Comparison of ENCODE assay signal across 14 cellular contexts in the genomic region with DNA sequence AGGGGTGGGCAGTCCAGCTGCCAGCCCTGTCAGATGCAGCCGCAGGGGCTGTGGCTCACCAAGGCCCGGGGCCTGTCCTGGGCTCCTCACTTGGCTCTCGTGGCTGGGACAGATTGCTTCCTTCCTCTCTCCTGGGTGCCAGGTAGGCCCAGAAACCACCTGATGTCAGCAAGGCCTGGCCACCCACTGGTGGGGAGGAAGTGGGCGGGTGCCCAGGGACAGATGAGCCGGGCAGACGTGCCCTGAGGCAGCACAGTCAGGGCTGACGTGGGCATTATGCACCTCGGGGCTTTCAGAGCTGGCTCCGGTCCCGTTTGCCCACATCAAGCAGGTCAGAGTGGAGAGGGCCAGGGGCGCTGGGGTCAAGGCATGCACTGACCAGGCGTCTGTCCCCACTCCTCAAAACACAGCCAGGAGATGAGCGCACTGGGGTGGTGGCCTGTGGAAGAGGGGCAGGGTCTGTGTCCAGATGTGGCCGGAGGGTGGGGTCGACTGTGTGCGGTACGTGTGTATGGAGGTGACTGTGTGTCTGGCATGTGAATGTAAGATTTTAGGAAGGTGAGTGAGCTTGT.
DNase-seq lines count a peak whose midpoint lies in the region; ATAC-seq and TF ChIP-seq lines count a peak whose summit lies in the region.
"Had no signal": no experiment of that assay in that cellular context is flagged by ENCODE, and none has a peak within 500 bp of the region (broad histone marks: within the 10 kb centered on the region; RNA-seq: fewer than 3 reads in every experiment).

No MANE protein-coding gene starts in this region.

- H4K20me1 ChIP-seq in SK-N-SH (ENCODE audit: insufficient read depth) = no peaks in the 10 kb centered on the region
- H4K20me1 ChIP-seq in mammary epithelial cell (ENCODE audit: insufficient read depth, low read length) = no peaks in the 10 kb centered on the region

- intact Hi-C loops in mammary epithelial cell (cut with micrococcal nuclease) = no loop called here
- intact Hi-C loops in gastrocnemius medialis (cut with DNase I; ENCODE audit: low total_unique reads) = loop anchor here (5.0 kb wide), 1 partner anchor 85 kb away; no protein-coding TSS in a partner anchor

- no peaks in the 10 kb centered on the region for H3K27me3 ChIP-seq in SK-N-SH (ENCODE audit: insufficient read depth)
- no peaks in the 10 kb centered on the region for H3K27me3 ChIP-seq in mammary epithelial cell (ENCODE audit: insufficient read depth, low read length)
- no peaks in the 10 kb centered on the region for H3K27me3 ChIP-seq in gastrocnemius medialis
- H3K27me3 ChIP-seq: gastroesophageal sphincter had no signal

- CTCF ChIA-PET in SK-N-SH (lab: Yijun Ruan, JAX) = interaction anchor here (1.2 to 2.1 kb wide), 2 partner anchors 83 to 198 kb away, joined by 3 to 6 read pairs; no protein-coding TSS in a partner anchor
- CTCF ChIA-PET in mammary epithelial cell (lab: Charles Lee; ENCODE audit: low non-redundant PET) = no interaction called here

- TF ChIP-seq POLR2A in gastrocnemius medialis (IDR thresholded peaks at IDR 0.05) = peak; percentile 10 to 12

- DNase-seq in SK-N-SH (peak; percentile 39), NCI-H69 (lab: John Stamatoyannopoulos, UW) (peak; percentile 71), mammary epithelial cell (peak; percentile 76), gastrocnemius medialis (peak in 1 of 2 donors; percentile 65), NCI-H510A (lab: John Stamatoyannopoulos, UW) (no peak)
- DNase-seq: activated naive CD8-positive, alpha-beta T cell treated with anti-CD3 and anti-CD28 coated beads, Interleukin-2, amount 50 U/mL, for 24 hours; activated T-cell treated with anti-CD3 and anti-CD28 coated beads for 4 hours; MV-4-11; stimulated activated CD4-positive, alpha-beta T cell treated with anti-CD3 and anti-CD28 coated beads, Interleukin-12 subunit alpha, Interleukin-12 subunit beta, amount 100 ng/mL, for 4 hours; T-cell had no signal

- H2AFZ ChIP-seq in SK-N-SH (ENCODE audit: low read depth) = no peak overlapping the region
- peak overlapping the region; percentile 50 for H2AFZ ChIP-seq in mammary epithelial cell (ENCODE audit: low read depth, low read length)

- H3K79me2 ChIP-seq in SK-N-SH (ENCODE audit: insufficient read depth) (no peaks in the 10 kb centered on the region), mammary epithelial cell (ENCODE audit: insufficient read depth, low read length) (no peaks in the 10 kb centered on the region)

- 82% methylated on average over 13 of the region's 17 CpGs for WGBS in SK-N-SH (ENCODE audit: low lambda C conversion rate)
- 49% methylated on average over 11 of the region's 17 CpGs for WGBS in mammary epithelial cell (ENCODE audit: low coverage, missing lambda C conversion rate)

- no peak for TF ChIP-seq CTCF in SK-N-SH (IDR thresholded peaks at IDR 0.05)
- TF ChIP-seq CTCF in mammary epithelial cell (conservative IDR thresholded peaks at IDR 0.05 in 1 of 2, IDR thresholded peaks at IDR 0.05 in 1 of 2; ENCODE audit: extremely low read depth in 1 of 2, insufficient read depth in 1 of 2, low read depth in 1 of 2, low read length in 2 of 2) = no peak
- no peak for TF ChIP-seq CTCF in gastrocnemius medialis (IDR thresholded peaks at IDR 0.05 in 4 of 5, conservative IDR thresholded peaks at IDR 0.05 in 1 of 5)

- H3K9ac ChIP-seq in SK-N-SH (no peak overlapping the region), mammary epithelial cell (ENCODE audit: insufficient read depth, low read length) (no peak overlapping the region)

- H3K36me3 ChIP-seq in SK-N-SH (replicated peaks in 1 of 2; ENCODE audit: control insufficient read depth in 1 of 2, insufficient read depth in 2 of 2, low read length in 1 of 2) = no peaks in the 10 kb centered on the region
- no peaks in the 10 kb centered on the region for H3K36me3 ChIP-seq in mammary epithelial cell (ENCODE audit: insufficient read depth, low read length)
- H3K36me3 ChIP-seq in gastrocnemius medialis = no peaks in the 10 kb centered on the region
- H3K36me3 ChIP-seq: gastroesophageal sphincter had no signal

- no peaks in the 10 kb centered on the region for H3K9me2 ChIP-seq in SK-N-SH

- no peak for ATAC-seq in SK-N-SH treated with all-trans-retinoic acid at 6 μM for 48 hours
- no peak for ATAC-seq in gastrocnemius medialis
- no peak for ATAC-seq in HG03039 (IDR thresholded peaks at IDR 0.05; ENCODE audit: unreplicated experiment)
- ATAC-seq in HG02759 (IDR thresholded peaks at IDR 0.05; ENCODE audit: unreplicated experiment) = no peak
- ATAC-seq: activated naive CD8-positive, alpha-beta T cell treated with anti-CD3 and anti-CD28 coated beads, Interleukin-2, amount 50 U/mL, for 24 hours; gastroesophageal sphincter had no signal

- no peak for TF ChIP-seq RAD21 in SK-N-SH (IDR thresholded peaks at IDR 0.05; ENCODE audit: low read length)

- POLR2A ChIA-PET in SK-N-SH (lab: Yijun Ruan, JAX) = no interaction called here

- no TSS peak for BruUV-seq in mammary epithelial cell (replicated peaks; lab: Mats Ljungman, UMichigan)

- in situ Hi-C loops in mammary epithelial cell (cut with MboI; ENCODE audit: low sequenced_read_pairs in 2 of 2) = no loop called here
- in situ Hi-C loops in gastrocnemius medialis (cut with MboI; ENCODE audit: low sequenced_read_pairs in 4 of 4) = loop anchor here in 1 of 4 donors (25.0 kb wide), 1 partner anchor 90 kb away; no protein-coding TSS in a partner anchor

- no peak for TF ChIP-seq EP300 in SK-N-SH (IDR thresholded peaks at IDR 0.05; ENCODE audit: borderline replicate concordance in 1 of 2, low read depth in 1 of 2, low read length in 1 of 2)

- H3K9me3 ChIP-seq in SK-N-SH (no peaks in the 10 kb centered on the region), mammary epithelial cell (replicated peaks; ENCODE audit: insufficient read depth, low read length) (no peaks in the 10 kb centered on the region), gastrocnemius medialis (no peaks in the 10 kb centered on the region)
- H3K9me3 ChIP-seq: gastroesophageal sphincter had no signal

- H3K27ac ChIP-seq in SK-N-SH (ENCODE audit: low read depth in 2 of 2, low read length in 1 of 2) (no peak overlapping the region), mammary epithelial cell (ENCODE audit: insufficient read depth, low read depth, low read length) (no peak overlapping the region), gastrocnemius medialis (peak overlapping the region; percentile 89 to 93 (median 92))

- peaks cover 12 to 20% of the 10 kb centered on the region in 2 experiments; a peak in 1 of 4 replicates for H3K4me1 ChIP-seq in SK-N-SH (ENCODE audit: control insufficient read depth in 1 of 2, insufficient read depth in 2 of 2, low read depth in 1 of 2, low read length in 1 of 2)
- H3K4me1 ChIP-seq in mammary epithelial cell (ENCODE audit: insufficient read depth, low read length) = peaks cover 42% of the 10 kb centered on the region
- peaks cover 30 to 41% of the 10 kb centered on the region in 2 donors for H3K4me1 ChIP-seq in gastrocnemius medialis

- H3K4me3 ChIP-seq in SK-N-SH (ENCODE audit: low read depth in 2 of 2, low read length in 1 of 2) (no peak overlapping the region), mammary epithelial cell (replicated peaks in 1 of 3; ENCODE audit: insufficient read depth in 1 of 3, low read depth in 2 of 3, low read length in 3 of 3) (no peak overlapping the region), gastrocnemius medialis (no peak overlapping the region)
- H3K4me3 ChIP-seq: gastroesophageal sphincter had no signal

- H3F3A ChIP-seq in SK-N-SH (replicated peaks; ENCODE audit: insufficient read depth) = peaks cover 3% of the 10 kb centered on the region

- dilution Hi-C loops in mammary epithelial cell (cut with HindIII; ENCODE audit: low sequenced_read_pairs) = no loop called here

- H3K4me2 ChIP-seq in SK-N-SH = no peak overlapping the region
- peak overlapping the region; percentile 31 for H3K4me2 ChIP-seq in mammary epithelial cell (ENCODE audit: insufficient read depth, low read depth, low read length)

TF ChIP-seq in SK-N-SH, 30 proteins besides CTCF, POLR2A, EP300 and RAD21:
- TF ChIP-seq RXRA (IDR thresholded peaks at IDR 0.05; ENCODE audit: borderline replicate concordance, low read depth) = no peak
- TF ChIP-seq, protein P1, sequence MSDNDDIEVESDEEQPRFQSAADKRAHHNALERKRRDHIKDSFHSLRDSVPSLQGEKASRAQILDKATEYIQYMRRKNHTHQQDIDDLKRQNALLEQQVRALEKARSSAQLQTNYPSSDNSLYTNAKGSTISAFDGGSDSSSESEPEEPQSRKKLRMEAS (IDR thresholded peaks at IDR 0.05; ENCODE audit: low read depth) = no peak

TF ChIP-seq in SK-N-SH treated with all-trans-retinoic acid at 6 μM for 48 hours, 23 proteins besides CTCF, POLR2A, EP300 and RAD21 (continues in another document):
- TF ChIP-seq RARB (CRISPR knock-in tag; IDR thresholded peaks at IDR 0.05) (no peak), SNAI2 (CRISPR knock-in tag; IDR thresholded peaks at IDR 0.05) (no peak), GLIS3 (CRISPR knock-in tag; IDR thresholded peaks at IDR 0.05) (no peak), PPARA (CRISPR knock-in tag; IDR thresholded peaks at IDR 0.05; ENCODE audit: borderline replicate concordance) (no peak), ZC3H10 (CRISPR knock-in tag; IDR thresholded peaks at IDR 0.05) (no peak), ZNF70 (CRISPR knock-in tag; IDR thresholded peaks at IDR 0.05) (no peak), TOX (CRISPR knock-in tag; IDR thresholded peaks at IDR 0.05; ENCODE audit: borderline replicate concordance) (no peak), TCF4 (CRISPR knock-in tag; IDR thresholded peaks at IDR 0.05; ENCODE audit: borderline replicate concordance) (no peak), ISL1 (CRISPR knock-in tag; IDR thresholded peaks at IDR 0.05) (no peak), CSDC2 (CRISPR knock-in tag; IDR thresholded peaks at IDR 0.05) (no peak), ZFP3 (CRISPR knock-in tag; IDR thresholded peaks at IDR 0.05) (no peak), OSR1 (CRISPR knock-in tag; IDR thresholded peaks at IDR 0.05) (no peak)
- TF ChIP-seq, protein P2, sequence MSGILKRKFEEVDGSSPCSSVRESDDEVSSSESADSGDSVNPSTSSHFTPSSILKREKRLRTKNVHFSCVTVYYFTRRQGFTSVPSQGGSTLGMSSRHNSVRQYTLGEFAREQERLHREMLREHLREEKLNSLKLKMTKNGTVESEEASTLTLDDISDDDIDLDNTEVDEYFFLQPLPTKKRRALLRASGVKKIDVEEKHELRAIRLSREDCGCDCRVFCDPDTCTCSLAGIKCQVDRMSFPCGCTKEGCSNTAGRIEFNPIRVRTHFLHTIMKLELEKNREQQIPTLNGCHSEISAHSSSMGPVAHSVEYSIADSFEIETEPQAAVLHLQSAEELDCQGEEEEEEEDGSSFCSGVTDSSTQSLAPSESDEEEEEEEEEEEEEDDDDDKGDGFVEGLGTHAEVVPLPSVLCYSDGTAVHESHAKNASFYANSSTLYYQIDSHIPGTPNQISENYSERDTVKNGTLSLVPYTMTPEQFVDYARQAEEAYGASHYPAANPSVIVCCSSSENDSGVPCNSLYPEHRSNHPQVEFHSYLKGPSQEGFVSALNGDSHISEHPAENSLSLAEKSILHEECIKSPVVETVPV (CRISPR knock-in tag; IDR thresholded peaks at IDR 0.05) = no peak

Comparison
In these comparisons a context has a peak if more than half of its experiments do, and no peak if none do; other contexts are left out.
1. H3K27ac ChIP-seq: peak in gastrocnemius medialis (4 of 4); none in SK-N-SH (0 of 2) and mammary epithelial cell (single experiment).